ENCODE assay signal across 15 cellular contexts in genomic region chr2:42775186-42775585, GRCh38.
A peak's percentile ranks its signal among the peaks of the same experiment; 100 is the strongest.
DNase-seq lines count a peak whose midpoint lies in the region; ATAC-seq and TF ChIP-seq lines count a peak whose summit lies in the region.
"Had no signal": no experiment of that assay in that cellular context is flagged by ENCODE, and none has a peak within 500 bp of the region (broad histone marks: within the 10 kb centered on the region; RNA-seq: fewer than 3 reads in every experiment).

No MANE protein-coding gene starts in this region.

- H3K4me1 Mint-ChIP-seq in memory B cell = peaks cover 8% of the 10 kb centered on the region
- H3K4me1 Mint-ChIP-seq: central memory CD8-positive, alpha-beta T cell had no signal

- H3K36me3 Mint-ChIP-seq in memory B cell = peaks cover 2% of the 10 kb centered on the region
- H3K36me3 Mint-ChIP-seq: activated CD4-positive, alpha-beta memory T cell treated with anti-CD3 and anti-CD28 coated beads for 36 hours had no signal

- peak overlapping the region; percentile 81 for H3K27ac Mint-ChIP-seq in memory B cell
- H3K27ac Mint-ChIP-seq: activated CD4-positive, alpha-beta memory T cell treated with anti-CD3 and anti-CD28 coated beads for 36 hours; activated T-helper 1 cell treated with anti-CD3 and anti-CD28 coated beads, Interleukin-12 subunit alpha, Interleukin-12 subunit beta, Interleukin-2, Interleukin-4 antibody, amounts not matched to agents 30 ng/mL and 10 ng/mL and 1 ng/mL, durations not matched to agents 14 hours and 24 hours and 36 hours had no signal

- H3K9me3 Mint-ChIP-seq in memory B cell = peaks cover 2% of the 10 kb centered on the region
- H3K9me3 Mint-ChIP-seq: central memory CD8-positive, alpha-beta T cell; immature natural killer cell had no signal

- DNase-seq in GM10266 (ENCODE audit: extremely low spot score) (peak; percentile 45), memory B cell (ENCODE audit: low spot score in 2 of 2) (no peak), NCI-H2029 (lab: John Stamatoyannopoulos, UW) (no peak), NCI-H510A (lab: John Stamatoyannopoulos, UW) (no peak), retina (no peak)
- DNase-seq: effector CD8-positive, alpha-beta T cell; heart left ventricle; immature natural killer cell; lower lobe of right lung; stimulated activated CD4-positive, alpha-beta T cell treated with anti-CD3 and anti-CD28 coated beads, Interleukin-2, amount 100 ng/mL, for 24 hours had no signal

- TF ChIP-seq CTCF in GM10266 (IDR thresholded peaks at IDR 0.05; ENCODE audit: control insufficient read depth, insufficient read depth, low read depth, missing control alignments) = no peak

- peak overlapping the region; percentile 29 for H3K4me3 Mint-ChIP-seq in memory B cell
- H3K4me3 Mint-ChIP-seq: activated CD4-positive, alpha-beta memory T cell treated with anti-CD3 and anti-CD28 coated beads for 36 hours; activated T-helper 1 cell treated with anti-CD3 and anti-CD28 coated beads, Interleukin-12 subunit alpha, Interleukin-12 subunit beta, Interleukin-2, Interleukin-4 antibody, amounts not matched to agents 30 ng/mL and 10 ng/mL and 1 ng/mL, durations not matched to agents 14 hours and 24 hours and 36 hours; central memory CD8-positive, alpha-beta T cell; immature natural killer cell had no signal

- peak; percentile 51 for ATAC-seq in GM19043 (IDR thresholded peaks at IDR 0.05; ENCODE audit: low read depth, unreplicated experiment)
- ATAC-seq in HG03354 (IDR thresholded peaks at IDR 0.05; ENCODE audit: poor library complexity, severe bottlenecking, unreplicated experiment) = peak; percentile 53
- peak; percentile 35 for ATAC-seq in memory B cell (ENCODE audit: low read depth)
- ATAC-seq: heart left ventricle, lower lobe of right lung had no signal

- H3K27me3 Mint-ChIP-seq in memory B cell = no peaks in the 10 kb centered on the region
- H3K27me3 Mint-ChIP-seq: activated CD4-positive, alpha-beta memory T cell treated with anti-CD3 and anti-CD28 coated beads for 36 hours; central memory CD8-positive, alpha-beta T cell had no signal
